ENCODE assay signal across 20 cellular contexts in the genomic region with DNA sequence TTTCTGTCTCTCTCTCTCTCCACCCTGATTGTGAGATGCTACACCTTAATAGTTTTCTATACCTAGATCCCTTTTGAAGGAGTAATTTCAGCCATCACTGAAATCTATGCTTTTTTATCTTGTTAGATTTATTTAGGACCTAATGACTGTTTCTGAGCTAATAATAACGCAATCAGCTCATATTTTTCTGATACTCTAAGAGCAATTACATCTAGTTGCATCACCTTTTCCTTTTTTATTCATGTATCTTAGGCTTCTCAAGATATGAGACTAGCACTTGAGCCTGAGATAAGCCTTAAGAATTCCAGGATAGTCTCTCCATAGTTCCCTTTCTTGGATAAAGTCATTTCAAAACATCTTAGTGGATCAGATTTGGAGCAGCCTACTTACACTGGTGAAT. TPM values are rescaled to one million over a fixed set of nuclear protein-coding genes. Genes with fewer than 3 reads are reported as not detected.
DNase-seq lines count a peak whose midpoint lies in the region; FAIRE-seq and TF ChIP-seq lines count a peak whose summit lies in the region.
"Had no signal": no experiment of that assay in that cellular context is flagged by ENCODE, and none has a peak within 500 bp of the region (broad histone marks: within the 10 kb centered on the region; RNA-seq: fewer than 3 reads in every experiment).

No MANE protein-coding gene starts in this region.

- H3K36me3 ChIP-seq in SK-N-MC (ENCODE audit: insufficient read depth, low read length) (no peaks in the 10 kb centered on the region), astrocyte (ENCODE audit: insufficient read depth, low read length) (no peaks in the 10 kb centered on the region), right atrium auricular region (no peaks in the 10 kb centered on the region)

- H3K4me1 ChIP-seq in astrocyte (ENCODE audit: insufficient read depth, low read length) (no peaks in the 10 kb centered on the region), right atrium auricular region (no peaks in the 10 kb centered on the region)
- H3K4me1 ChIP-seq: Caco-2 had no signal

- no peaks in the 10 kb centered on the region for H3K36me3 Mint-ChIP-seq in astrocyte (ENCODE audit: low read depth, unreplicated experiment)
- H3K36me3 Mint-ChIP-seq: IgD-negative memory B cell had no signal

- no peaks in the 10 kb centered on the region for H3K4me1 Mint-ChIP-seq in astrocyte (ENCODE audit: low read depth, unreplicated experiment)
- H3K4me1 Mint-ChIP-seq: IgD-negative memory B cell had no signal

- no peaks in the 10 kb centered on the region for H4K20me1 ChIP-seq in astrocyte (ENCODE audit: insufficient read depth, low read length)

- H3K27me3 Mint-ChIP-seq in astrocyte (ENCODE audit: low read depth, unreplicated experiment), result no peaks in the 10 kb centered on the region

- H3K27me3 ChIP-seq in astrocyte (ENCODE audit: insufficient read depth, low read length) (no peaks in the 10 kb centered on the region), right atrium auricular region (no peaks in the 10 kb centered on the region)

- H2AFZ ChIP-seq in astrocyte (ENCODE audit: low read depth, low read length), result no peak overlapping the region

- H3K9me3 Mint-ChIP-seq in astrocyte (ENCODE audit: unreplicated experiment), result no peaks in the 10 kb centered on the region
- H3K9me3 Mint-ChIP-seq: CD4-positive, alpha-beta T cell; IgD-negative memory B cell had no signal

- H3K4me3 ChIP-seq in SK-N-MC (no peak overlapping the region), astrocyte (ENCODE audit: insufficient read depth, low read depth, low read length) (no peak overlapping the region), right atrium auricular region (no peak overlapping the region)

- no peak overlapping the region for H3K4me3 Mint-ChIP-seq in astrocyte (ENCODE audit: unreplicated experiment)
- H3K4me3 Mint-ChIP-seq: CD4-positive, alpha-beta T cell; IgD-negative memory B cell had no signal

- no peaks in the 10 kb centered on the region for H3K79me2 ChIP-seq in astrocyte (ENCODE audit: insufficient read depth, low read length)

- H3K27ac Mint-ChIP-seq in astrocyte (ENCODE audit: unreplicated experiment), result peak overlapping the region; percentile 7
- H3K27ac Mint-ChIP-seq: CD4-positive, alpha-beta T cell; IgD-negative memory B cell had no signal

- TF ChIP-seq CTCF in astrocyte (IDR thresholded peaks at IDR 0.05; ENCODE audit: insufficient read depth, low read depth, low read length) (no peak), right atrium auricular region (IDR thresholded peaks at IDR 0.05) (no peak)

- H3K9me3 ChIP-seq in SK-N-MC (ENCODE audit: low read depth, low read length) (no peaks in the 10 kb centered on the region), astrocyte (ENCODE audit: insufficient read depth, low read depth, low read length) (no peaks in the 10 kb centered on the region), right atrium auricular region (no peaks in the 10 kb centered on the region)
- H3K9me3 ChIP-seq: Caco-2 had no signal

- DNase-seq in SK-N-MC (ENCODE audit: low read depth, low spot score) (peak; percentile 8), astrocyte (ENCODE audit: low read depth) (no peak), fibroblast of the conjunctiva (ENCODE audit: low read depth) (peak; percentile 24), KG1 (lab: John Stamatoyannopoulos, UW) (no peak), right atrium auricular region (ENCODE audit: low spot score) (no peak), NCI-H774 (lab: John Stamatoyannopoulos, UW) (no peak)
- no peak for DNase-seq in activated CD4-positive, alpha-beta T cell treated with anti-CD3 and anti-CD28 coated beads, Interleukin-2, amount 50 U/mL, for 4 hours
- DNase-seq: ACHN; Caco-2; CD4-positive, alpha-beta T cell; GOT3; H7 had no signal

- H3K27ac ChIP-seq in SK-N-MC (no peak overlapping the region), astrocyte (ENCODE audit: low read depth, low read length) (no peak overlapping the region), right atrium auricular region (no peak overlapping the region)
- H3K27ac ChIP-seq: C4-2B had no signal

- H3K9ac ChIP-seq in SK-N-MC (ENCODE audit: insufficient read length) (no peak overlapping the region), astrocyte (ENCODE audit: low read length) (no peak overlapping the region)

- no peak for FAIRE-seq in astrocyte (lab: Jason Lieb, UNC)
- FAIRE-seq: A204.1, D721Med, G401.6, GM12891, GM19239, HTR-8/SVneo had no signal

- H3K4me2 ChIP-seq in astrocyte (ENCODE audit: low read length), result no peak overlapping the region

RNA-seq across cellular contexts. Expression of a gene that starts 25.1 kb away (rescaled TPM):
- total RNA-seq in astrocyte, result 51.0 and 57.3 TPM in 2 replicates
- 10 to 100 TPM; 84.8 to 86.7 TPM for total RNA-seq in right atrium auricular region

RNA-seq across cellular contexts. Expression of a gene that starts 44.9 kb away (rescaled TPM):
- total RNA-seq in astrocyte (22.7 and 25.2 TPM in 2 replicates), right atrium auricular region (10 to 100 TPM; 44.5 to 71.7 TPM)

Comparison
In these comparisons a context has a peak if more than half of its experiments do, and no peak if none do; other contexts are left out.
1. DNase-seq: peak in SK-N-MC (single experiment) and fibroblast of the conjunctiva (single experiment); none in astrocyte (single experiment), activated CD4-positive, alpha-beta T cell treated with anti-CD3 and anti-CD28 coated beads, Interleukin-2, amount 50 U/mL, for 4 hours (0 of 2), KG1 (single experiment), right atrium auricular region (single experiment) and NCI-H774 (single experiment).